ENCODE assay signal across 12 cellular contexts in genomic region chr19:31352782-31353651, GRCh38. TPM values are rescaled to one million over a fixed set of nuclear protein-coding genes. Genes with fewer than 3 reads are reported as not detected.
DNase-seq lines count a peak whose midpoint lies in the region; ATAC-seq and TF ChIP-seq lines count a peak whose summit lies in the region.
"Had no signal": no experiment of that assay in that cellular context is flagged by ENCODE, and none has a peak within 500 bp of the region (broad histone marks: within the 10 kb centered on the region; RNA-seq: fewer than 3 reads in every experiment).

No MANE protein-coding gene starts in this region.

- H3K18ac ChIP-seq in trophoblast cell (ENCODE audit: low read length): no peak overlapping the region

- POLR2A ChIA-PET in Panc1 (lab: Charles Lee): no interaction called here

- H4K12ac ChIP-seq in trophoblast cell (ENCODE audit: low read depth, low read length): no peak overlapping the region

- no peak for ATAC-seq in Panc1

- no peak overlapping the region for H4K91ac ChIP-seq in trophoblast cell (ENCODE audit: low read depth, low read length)

- no peak overlapping the region for H2BK12ac ChIP-seq in trophoblast cell (ENCODE audit: low read length)

- H3K4me1 ChIP-seq in Panc1 (ENCODE audit: control insufficient read depth, insufficient read depth, low read length) (no peaks in the 10 kb centered on the region), trophoblast cell (ENCODE audit: control insufficient read depth in 1 of 2, insufficient read depth in 2 of 2, low read length in 2 of 2) (peaks cover 25 to 40% of the 10 kb centered on the region in 2 experiments)

- in situ Hi-C loops in Panc1 (cut with HindIII; ENCODE audit: low pct_unique_long_range_greater_than_20kb, low sequenced_read_pairs): no loop called here

- DNase-seq in ELF-1 (ENCODE audit: low read depth, low spot score) (peak; percentile 91), Panc1 (ENCODE audit: low read depth, low spot score) (no peak), trophoblast cell (no peak), DMS 273 (lab: John Stamatoyannopoulos, UW; ENCODE audit: unreplicated experiment) (no peak), OCI-M1 (lab: John Stamatoyannopoulos, UW) (no peak), COLO668 (lab: John Stamatoyannopoulos, UW; ENCODE audit: unreplicated experiment) (no peak)
- DNase-seq: activated CD4-positive, CD25-positive, alpha-beta regulatory T cell; dorsolateral prefrontal cortex; NCI-H2171 had no signal

- H3K4me3 ChIP-seq in Panc1 (ENCODE audit: low read depth in 2 of 2, low read length in 2 of 2) (no peak overlapping the region), iPS-11a (ENCODE audit: low read depth, low read length) (peak overlapping the region; percentile 17), trophoblast cell (ENCODE audit: low read depth, low read length) (no peak overlapping the region)
- H3K4me3 ChIP-seq: skin epidermis had no signal

- no CpG with 5 or more reads among the region's 43 CpGs for WGBS in trophoblast cell (ENCODE audit: extremely low coverage, insufficient coverage, insufficient read length)

- H3K27ac ChIP-seq in Panc1 (ENCODE audit: low read length) (no peak overlapping the region), trophoblast cell (ENCODE audit: low read depth, low read length) (no peak overlapping the region)
- H3K27ac ChIP-seq: skin epidermis had no signal

- H3K36me3 ChIP-seq in Panc1 (ENCODE audit: control insufficient read depth, insufficient read depth, low read length) (no peaks in the 10 kb centered on the region), trophoblast cell (ENCODE audit: control insufficient read depth in 1 of 2, insufficient read depth in 2 of 2, low read length in 2 of 2) (no peaks in the 10 kb centered on the region)

- H2BK5ac ChIP-seq in trophoblast cell (ENCODE audit: low read depth, low read length, poor library complexity): no peak overlapping the region

- BruUV-seq in Panc1 (replicated peaks; lab: Mats Ljungman, UMichigan): TSS peak; percentile 45

- no peak overlapping the region for H3K4ac ChIP-seq in trophoblast cell (ENCODE audit: low read depth, low read length)

- H3K23ac ChIP-seq in trophoblast cell (ENCODE audit: low read length): no peak overlapping the region

- H2BK120ac ChIP-seq in trophoblast cell (ENCODE audit: insufficient read depth, low read length, poor library complexity): no peak overlapping the region

- intact Hi-C loops in Panc1 (cut with micrococcal nuclease; ENCODE audit: unreplicated experiment): no loop called here

- H2AFZ ChIP-seq in trophoblast cell (ENCODE audit: insufficient read depth, low read length, poor library complexity): no peak overlapping the region

- H3K4me2 ChIP-seq in trophoblast cell (ENCODE audit: low read length): peak overlapping the region; percentile 99

- peaks cover 13% of the 10 kb centered on the region for H3K79me1 ChIP-seq in trophoblast cell (ENCODE audit: low read length)

- no peaks in the 10 kb centered on the region for H3K79me2 ChIP-seq in trophoblast cell (ENCODE audit: control insufficient read depth, insufficient read depth, low read length, poor library complexity)

- no peak overlapping the region for H4K8ac ChIP-seq in trophoblast cell (ENCODE audit: low read depth, low read length)

- H3K9me3 ChIP-seq in Panc1 (ENCODE audit: control insufficient read depth, insufficient read depth, low read depth, low read length) (no peaks in the 10 kb centered on the region), trophoblast cell (ENCODE audit: insufficient read depth, low read depth, low read length) (peaks cover 5% of the 10 kb centered on the region)

- H2AK5ac ChIP-seq in trophoblast cell (ENCODE audit: low read length): no peak overlapping the region

- no peak for TF ChIP-seq CTCF in Panc1 (IDR thresholded peaks at IDR 0.05)

- H3K27me3 ChIP-seq in Panc1 (ENCODE audit: control insufficient read depth, insufficient read depth, low read length): peaks cover 2% of the 10 kb centered on the region; the same call in 1 of the 2 replicates
- peaks cover 39% of the 10 kb centered on the region for H3K27me3 ChIP-seq in trophoblast cell (ENCODE audit: insufficient read depth, low read length)

- no peak overlapping the region for H3K9ac ChIP-seq in trophoblast cell (ENCODE audit: low read length)

- no peak overlapping the region for H3K14ac ChIP-seq in trophoblast cell (ENCODE audit: low read length)

- CTCF ChIA-PET in Panc1 (lab: Charles Lee): no interaction called here

RNA-seq across cellular contexts. Expression of gene TSHZ3, which starts 3.8 kb away (rescaled TPM):
- 7.8 TPM for total RNA-seq in Panc1 (2021; ENCODE audit: unreplicated experiment)
- polyA plus RNA-seq in Panc1 (2012; ENCODE audit: insufficient read length): 11.6 TPM
- polyA plus RNA-seq in trophoblast cell (2013): 3.6 and 3.7 TPM in 2 replicates
- total RNA-seq: MCF 10A had no signal
